ENCODE assay signal across 12 cellular contexts in the genomic region with DNA sequence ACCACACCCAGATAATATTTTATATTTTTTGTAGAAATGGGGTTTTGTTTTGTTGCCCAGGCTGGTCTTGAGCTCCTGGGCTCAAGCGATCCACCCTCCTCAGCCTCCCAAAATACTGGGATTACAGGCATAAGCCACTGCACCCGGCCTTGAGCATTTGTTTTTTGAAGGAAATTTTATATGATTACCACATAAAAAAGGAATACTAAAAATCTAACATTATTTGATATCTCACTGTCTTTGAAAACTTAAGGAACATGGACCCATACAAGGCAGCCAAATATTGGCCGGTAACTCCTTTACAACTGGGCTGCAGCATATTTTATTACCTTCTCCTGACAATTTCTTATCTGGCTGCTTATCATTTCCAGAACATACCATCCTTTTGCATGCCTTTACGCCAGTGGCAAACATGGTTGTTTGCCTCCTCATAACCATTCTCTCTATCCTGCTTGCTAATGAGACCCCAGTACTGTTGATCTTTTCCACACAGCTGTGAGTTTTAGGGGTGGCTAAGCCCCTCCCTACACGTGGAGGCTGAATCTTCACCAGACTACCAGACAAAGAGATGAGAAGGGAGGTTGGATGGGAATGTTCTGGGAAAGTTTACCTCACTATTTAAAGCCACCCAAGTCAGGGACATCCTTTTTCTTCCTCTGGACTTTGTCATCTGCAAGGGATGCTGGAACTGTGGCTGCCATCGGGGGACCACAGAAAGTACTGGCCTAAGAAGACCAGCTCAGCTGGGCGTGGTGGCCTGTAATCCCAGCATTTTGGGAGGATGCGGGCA.
DNase-seq lines count a peak whose midpoint lies in the region; ATAC-seq and TF ChIP-seq lines count a peak whose summit lies in the region.
"Had no signal": no experiment of that assay in that cellular context is flagged by ENCODE, and none has a peak within 500 bp of the region (broad histone marks: within the 10 kb centered on the region; RNA-seq: fewer than 3 reads in every experiment).

No MANE protein-coding gene starts in this region.

- POLR2A ChIA-PET in RWPE1 (lab: Yijun Ruan, JAX; ENCODE audit: low non-redundant PET): interaction anchor here (1.0 to 1.1 kb wide), 2 partner anchors 16 to 59 kb away, joined by 3 to 4 read pairs; no protein-coding TSS in a partner anchor

- no peak overlapping the region for H3K4me2 ChIP-seq in smooth muscle cell

- H3K27me3 ChIP-seq in smooth muscle cell (ENCODE audit: low read depth): no peaks in the 10 kb centered on the region

- no peaks in the 10 kb centered on the region for H4K20me1 ChIP-seq in smooth muscle cell (ENCODE audit: low read depth)

- peaks cover 18% of the 10 kb centered on the region for H3K79me2 ChIP-seq in smooth muscle cell (ENCODE audit: low read depth)

- TF ChIP-seq CTCF in RWPE1 (conservative IDR thresholded peaks at IDR 0.05; ENCODE audit: low read depth): no peak
- no peak for TF ChIP-seq CTCF in smooth muscle cell (IDR thresholded peaks at IDR 0.05; ENCODE audit: borderline replicate concordance, insufficient read depth, poor library complexity, severe bottlenecking)

- WGBS in smooth muscle cell (ENCODE audit: low lambda C conversion rate): 59% methylated on average over 8 of the region's 8 CpGs

- H3K9ac ChIP-seq in smooth muscle cell (ENCODE audit: low read depth): no peak overlapping the region

- peak overlapping the region; percentile 24 for H3K27ac Mint-ChIP-seq in activated CD8-positive, alpha-beta memory T cell treated with anti-CD3 and anti-CD28 coated beads, Interleukin-2, amount 10 ng/mL, durations not matched to agents 7 days and 5 days

- no peak for ATAC-seq in activated CD8-positive, alpha-beta memory T cell treated with anti-CD3 and anti-CD28 coated beads, Interleukin-2, amount 10 ng/mL, durations not matched to agents 7 days and 5 days
- ATAC-seq in GM19455 (IDR thresholded peaks at IDR 0.05; ENCODE audit: unreplicated experiment) (no peak), GM21576 (IDR thresholded peaks at IDR 0.05; ENCODE audit: unreplicated experiment) (no peak)

- H2AFZ ChIP-seq in smooth muscle cell (ENCODE audit: low read depth): no peak overlapping the region

- peaks cover 48% of the 10 kb centered on the region for H3F3A ChIP-seq in smooth muscle cell (ENCODE audit: low read depth)

- no peaks in the 10 kb centered on the region for H3K9me3 ChIP-seq in smooth muscle cell (replicated peaks; ENCODE audit: low read depth)

- H3K4me3 ChIP-seq in smooth muscle cell: no peak overlapping the region

- H3K27ac ChIP-seq in RWPE1: peak overlapping the region; percentile 87
- H3K27ac ChIP-seq in smooth muscle cell (ENCODE audit: low read depth): peak overlapping the region; percentile 99
- H3K27ac ChIP-seq: HL-60 had no signal

- no peak overlapping the region for H3K4me3 Mint-ChIP-seq in activated CD8-positive, alpha-beta memory T cell treated with anti-CD3 and anti-CD28 coated beads, Interleukin-2, amount 10 ng/mL, durations not matched to agents 7 days and 5 days

- H3K36me3 ChIP-seq in smooth muscle cell (ENCODE audit: low read depth): no peaks in the 10 kb centered on the region

- no peaks in the 10 kb centered on the region for H3K27me3 Mint-ChIP-seq in activated CD8-positive, alpha-beta memory T cell treated with anti-CD3 and anti-CD28 coated beads, Interleukin-2, amount 10 ng/mL, durations not matched to agents 7 days and 5 days

- peaks cover 35% of the 10 kb centered on the region for H3K4me1 ChIP-seq in smooth muscle cell (ENCODE audit: low read depth)

- TF ChIP-seq POLR2A in erythroblast (IDR thresholded peaks at IDR 0.05; ENCODE audit: low read length): no peak

- no peaks in the 10 kb centered on the region for H3K9me3 Mint-ChIP-seq in activated CD8-positive, alpha-beta memory T cell treated with anti-CD3 and anti-CD28 coated beads, Interleukin-2, amount 10 ng/mL, durations not matched to agents 7 days and 5 days (ENCODE audit: low read depth)

- DNase-seq in activated CD8-positive, alpha-beta memory T cell treated with anti-CD3 and anti-CD28 coated beads, Interleukin-2, amount 10 ng/mL, durations not matched to agents 7 days and 5 days: no peak
- no peak for DNase-seq in activated CD8-positive, alpha-beta memory T cell treated with anti-CD3 and anti-CD28 coated beads, Interleukin-2, amount 50 U/mL, for 48 hours
- no peak for DNase-seq in RWPE1 (ENCODE audit: low spot score)
- DNase-seq in erythroblast (lab: John Stamatoyannopoulos, UW): peak; percentile 63 to 65
- DNase-seq in smooth muscle cell (lab: John Stamatoyannopoulos, UW; ENCODE audit: unreplicated experiment): no peak
- no peak for DNase-seq in NCI-H2081 (lab: John Stamatoyannopoulos, UW)
- DNase-seq: DMS53; effector memory CD4-positive, alpha-beta T cell; stimulated activated CD4-positive, alpha-beta T cell treated with anti-CD3 and anti-CD28 coated beads, Interleukin-15, amount 100 ng/mL, for 24 hours had no signal

- CTCF ChIA-PET in activated CD8-positive, alpha-beta memory T cell treated with anti-CD3 and anti-CD28 coated beads, Interleukin-2, amount 10 ng/mL, durations not matched to agents 7 days and 5 days (lab: Charles Lee): interaction anchor here (0.9 to 2.7 kb wide), 3 partner anchors 10 to 153 kb away, joined by 3 to 7 read pairs (median 3); no protein-coding TSS in a partner anchor
- CTCF ChIA-PET in RWPE1 (lab: Yijun Ruan, JAX): interaction anchor here (0.7 kb wide), 2 partner anchors 14 to 18 kb away, joined by 3 read pairs; no protein-coding TSS in a partner anchor

- peaks cover 12% of the 10 kb centered on the region for H3K36me3 Mint-ChIP-seq in activated CD8-positive, alpha-beta memory T cell treated with anti-CD3 and anti-CD28 coated beads, Interleukin-2, amount 10 ng/mL, durations not matched to agents 7 days and 5 days

- peaks cover 9% of the 10 kb centered on the region for H3K4me1 Mint-ChIP-seq in activated CD8-positive, alpha-beta memory T cell treated with anti-CD3 and anti-CD28 coated beads, Interleukin-2, amount 10 ng/mL, durations not matched to agents 7 days and 5 days

Comparison
In these comparisons a context has a peak if more than half of its experiments do, and no peak if none do; other contexts are left out.
1. DNase-seq: peak in erythroblast (2 of 2); none in activated CD8-positive, alpha-beta memory T cell treated with anti-CD3 and anti-CD28 coated beads, Interleukin-2, amount 10 ng/mL, durations not matched to agents 7 days and 5 days (single experiment), activated CD8-positive, alpha-beta memory T cell treated with anti-CD3 and anti-CD28 coated beads, Interleukin-2, amount 50 U/mL, for 48 hours (single experiment), RWPE1 (single experiment), smooth muscle cell (single experiment) and NCI-H2081 (0 of 2).